In genomic region chr15:56653787-56654186, GRCh38 we compare ENCODE assay signal across 22 cellular contexts.
DNase-seq lines count a peak whose midpoint lies in the region; ATAC-seq, FAIRE-seq and TF ChIP-seq lines count a peak whose summit lies in the region.
"Had no signal": no experiment of that assay in that cellular context is flagged by ENCODE, and none has a peak within 500 bp of the region (broad histone marks: within the 10 kb centered on the region; RNA-seq: fewer than 3 reads in every experiment).

No MANE protein-coding gene starts in this region.

- WGBS in right lobe of liver (ENCODE audit: insufficient coverage, low coverage, low lambda C conversion rate, missing lambda C conversion rate) = 26% methylated on average over 3 of the region's 3 CpGs

- H3K27me3 ChIP-seq in right lobe of liver = no peaks in the 10 kb centered on the region
- H3K27me3 ChIP-seq in tibial artery = no peaks in the 10 kb centered on the region
- H3K27me3 ChIP-seq: BLaER1 treated with 17β-estradiol and CSF1 and Interleukin-3, amounts not matched to agents 10 nM and 100 nM had no signal

- H3K27ac ChIP-seq in right lobe of liver (peak overlapping the region; percentile 49 to 74 (median 69)), tibial artery (peak overlapping the region; percentile 42 to 59)
- H3K27ac ChIP-seq: BLaER1 treated with 17β-estradiol and CSF1 and Interleukin-3, amounts not matched to agents 10 nM and 100 nM; GM23248; RWPE1 had no signal

- TF ChIP-seq CTCF in choroid plexus epithelial cell (conservative IDR thresholded peaks at IDR 0.05; ENCODE audit: low read depth, low read length) = no peak
- TF ChIP-seq CTCF in right lobe of liver (IDR thresholded peaks at IDR 0.05) = no peak
- no peak for TF ChIP-seq CTCF in tibial artery (IDR thresholded peaks at IDR 0.05)

- H3K36me3 ChIP-seq in right lobe of liver (no peaks in the 10 kb centered on the region), tibial artery (peaks cover 6 to 14% (median 13%) of the 10 kb centered on the region in 3 donors)

- peak; percentile 89 to 93 (median 91) for ATAC-seq in right lobe of liver
- ATAC-seq in SK-N-SH treated with all-trans-retinoic acid at 6 μM for 48 hours = no peak
- no peak for ATAC-seq in GM21367 (IDR thresholded peaks at IDR 0.05; ENCODE audit: unreplicated experiment)
- no peak for ATAC-seq in HG02763 (IDR thresholded peaks at IDR 0.05; ENCODE audit: unreplicated experiment)
- ATAC-seq: CD8-positive, alpha-beta T cell; GM12878; HCT116; PC-3 had no signal

- peak; percentile 58 for FAIRE-seq in frontal cortex (lab: Jason Lieb, UNC)
- FAIRE-seq: GM12878 had no signal

- no peaks in the 10 kb centered on the region for H3K9me3 ChIP-seq in right lobe of liver
- no peaks in the 10 kb centered on the region for H3K9me3 ChIP-seq in tibial artery
- H3K9me3 ChIP-seq: BLaER1 treated with 17β-estradiol and CSF1 and Interleukin-3, amounts not matched to agents 10 nM and 100 nM had no signal

- no peak for TF ChIP-seq POLR2A in right lobe of liver (IDR thresholded peaks at IDR 0.05)

- H3K4me1 ChIP-seq in right lobe of liver = peaks cover 0 to 18% (median 4%) of the 10 kb centered on the region in 4 donors
- peaks cover 0 to 13% (median 0%) of the 10 kb centered on the region in 4 donors for H3K4me1 ChIP-seq in tibial artery
- H3K4me1 ChIP-seq: BLaER1 treated with 17β-estradiol and CSF1 and Interleukin-3, amounts not matched to agents 10 nM and 100 nM had no signal

- DNase-seq in choroid plexus epithelial cell (ENCODE audit: low read depth) (peak; percentile 83), frontal cortex (ENCODE audit: low spot score in 2 of 2) (no peak), right lobe of liver (peak in 1 of 3 donors; percentile 47), tibial artery (no peak), Kasumi-1 (lab: John Stamatoyannopoulos, UW) (no peak)
- DNase-seq: Calu3; CD8-positive, alpha-beta T cell; GM23248; MV-4-11; NCI-H1694 treated with DMSO at 0.1 percent for 48 hours; NCI-H2107; NCI-H510A; NCI-H82; PC-3; SIG-M5 had no signal

- H3K4me3 ChIP-seq in choroid plexus epithelial cell (ENCODE audit: low read depth, low read length) (no peak overlapping the region), right lobe of liver (peak overlapping the region in 2 of 3 donors; percentile 19 to 24), tibial artery (no peak overlapping the region)
- H3K4me3 ChIP-seq: BLaER1 treated with 17β-estradiol and CSF1 and Interleukin-3, amounts not matched to agents 10 nM and 100 nM; GM12878; GM23248 had no signal

- intact Hi-C loops in right lobe of liver (cut with DNase I) (no loop called here), tibial artery (cut with DNase I; ENCODE audit: low total_unique reads) (no loop called here)

TF ChIP-seq in SK-N-SH treated with all-trans-retinoic acid at 6 μM for 48 hours, 23 proteins besides CTCF, POLR2A, EP300 and RAD21:
- TF ChIP-seq OSR1 (CRISPR knock-in tag; IDR thresholded peaks at IDR 0.05) (no peak), TCF4 (CRISPR knock-in tag; IDR thresholded peaks at IDR 0.05; ENCODE audit: borderline replicate concordance) (no peak), PPARA (CRISPR knock-in tag; IDR thresholded peaks at IDR 0.05; ENCODE audit: borderline replicate concordance) (no peak), ZNF8 (CRISPR knock-in tag; IDR thresholded peaks at IDR 0.05) (no peak), CSRNP3 (CRISPR knock-in tag; IDR thresholded peaks at IDR 0.05) (no peak), ISL1 (CRISPR knock-in tag; IDR thresholded peaks at IDR 0.05) (no peak), RARB (CRISPR knock-in tag; IDR thresholded peaks at IDR 0.05) (no peak), ARNTL (CRISPR knock-in tag; IDR thresholded peaks at IDR 0.05; ENCODE audit: borderline replicate concordance, low read depth) (no peak), ZFP30 (CRISPR knock-in tag; IDR thresholded peaks at IDR 0.05) (no peak), ZC3H10 (CRISPR knock-in tag; IDR thresholded peaks at IDR 0.05) (no peak), SNAI2 (CRISPR knock-in tag; IDR thresholded peaks at IDR 0.05) (no peak)

Comparison
In these comparisons a context has a peak if more than half of its experiments do, and no peak if none do; other contexts are left out.
1. H3K4me3 ChIP-seq: peak in right lobe of liver (2 of 3); none in choroid plexus epithelial cell (single experiment) and tibial artery (0 of 2).
2. ATAC-seq: peak in right lobe of liver (4 of 4); none in SK-N-SH treated with all-trans-retinoic acid at 6 μM for 48 hours (single experiment), GM21367 (single experiment) and HG02763 (single experiment).